In the genomic region with DNA sequence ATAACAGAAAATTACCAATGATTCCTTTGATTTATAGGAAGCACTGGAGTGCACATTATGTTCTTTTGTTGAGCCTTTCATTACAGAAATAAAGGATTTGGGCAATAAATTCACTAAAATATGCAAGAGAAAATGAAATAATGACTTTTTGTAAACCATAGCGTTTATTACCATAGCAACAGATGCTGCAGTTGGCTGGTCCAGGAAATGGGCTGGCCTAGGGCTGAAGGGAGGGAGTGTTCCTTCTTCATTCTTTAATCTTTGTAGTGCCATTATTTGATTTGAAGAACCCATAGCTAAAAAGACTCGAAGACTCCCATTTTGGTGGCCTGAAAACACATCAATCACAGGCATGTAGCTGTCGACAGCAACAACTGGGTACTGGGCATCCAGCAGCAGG, we compare ENCODE assay signal across 32 cellular contexts.
"Had no signal": no experiment of that assay in that cellular context is flagged by ENCODE, and none has a peak within 500 bp of the region (broad histone marks: within the 10 kb centered on the region; RNA-seq: fewer than 3 reads in every experiment).

No MANE protein-coding gene starts in this region.

- H3K4me3 ChIP-seq: ascending aorta, cardiac muscle cell had no signal

- H3K9me3 ChIP-seq: ascending aorta had no signal

- ATAC-seq: activated CD8-positive, alpha-beta memory T cell treated with anti-CD3 and anti-CD28 coated beads, Interleukin-2, amount 10 ng/mL, durations not matched to agents 7 days and 5 days; activated CD8-positive, alpha-beta T cell treated with anti-CD3 and anti-CD28 coated beads, Interleukin-2, amount 10 ng/mL, durations not matched to agents 7 days and 5 days; activated naive CD8-positive, alpha-beta T cell treated with anti-CD3 and anti-CD28 coated beads, Interleukin-2, amount 50 U/mL, for 24 hours; T-helper 17 cell had no signal

- H3K27ac Mint-ChIP-seq: activated B cell treated with CpG ODN at 0.5 μM for 24 hours; activated CD4-positive, alpha-beta memory T cell treated with anti-CD3 and anti-CD28 coated beads, Interleukin-2, amount 10 ng/mL, durations not matched to agents 7 days and 5 days; activated CD4-positive, alpha-beta T cell treated with anti-CD3 and anti-CD28 coated beads, Interleukin-2, amount 10 ng/mL, durations not matched to agents 24 days and 14 days; activated CD8-positive, alpha-beta memory T cell treated with anti-CD3 and anti-CD28 coated beads, Interleukin-2, amount 10 ng/mL, durations not matched to agents 7 days and 5 days; activated CD8-positive, alpha-beta T cell treated with anti-CD3 and anti-CD28 coated beads, Interleukin-2, amount 10 ng/mL, durations not matched to agents 7 days and 5 days; activated naive CD4-positive, alpha-beta T cell treated with anti-CD3 and anti-CD28 coated beads, Interleukin-2, amount 10 ng/mL, durations not matched to agents 7 days and 5 days; activated naive CD4-positive, alpha-beta T cell treated with anti-CD3 and anti-CD28 coated beads, Interleukin-2, amount 50 U/mL, for 24 hours; activated naive CD8-positive, alpha-beta T cell; activated naive CD8-positive, alpha-beta T cell treated with anti-CD3 and anti-CD28 coated beads, Interleukin-2, amount 10 ng/mL, durations not matched to agents 7 days and 5 days; activated naive CD8-positive, alpha-beta T cell treated with anti-CD3 and anti-CD28 coated beads, Interleukin-2, amount 50 U/mL, for 24 hours; activated T-cell treated with anti-CD3 and anti-CD28 coated beads, Interleukin-2, amount 50 U/mL, for 24 hours; activated T-helper 2 cell treated with anti-CD3 and anti-CD28 coated beads, Interferon-gamma antibody, Interleukin-2, Interleukin-4, amounts not matched to agents 10 μg/mL and 5 μg/mL and 100 μg/mL, durations not matched to agents 14 hours and 24 hours and 36 hours; T-helper 17 cell had no signal

- H3K27ac ChIP-seq: ascending aorta, cardiac muscle cell, VCaP had no signal

- H3K4me3 Mint-ChIP-seq: activated B cell treated with CpG ODN at 0.5 μM for 24 hours; activated CD4-positive, alpha-beta memory T cell treated with anti-CD3 and anti-CD28 coated beads, Interleukin-2, amount 10 ng/mL, durations not matched to agents 7 days and 5 days; activated CD4-positive, alpha-beta T cell treated with anti-CD3 and anti-CD28 coated beads, Interleukin-2, amount 10 ng/mL, durations not matched to agents 24 days and 14 days; activated CD8-positive, alpha-beta memory T cell treated with anti-CD3 and anti-CD28 coated beads, Interleukin-2, amount 10 ng/mL, durations not matched to agents 7 days and 5 days; activated CD8-positive, alpha-beta T cell treated with anti-CD3 and anti-CD28 coated beads, Interleukin-2, amount 10 ng/mL, durations not matched to agents 7 days and 5 days; activated naive CD4-positive, alpha-beta T cell treated with anti-CD3 and anti-CD28 coated beads, Interleukin-2, amount 10 ng/mL, durations not matched to agents 7 days and 5 days; activated naive CD4-positive, alpha-beta T cell treated with anti-CD3 and anti-CD28 coated beads, Interleukin-2, amount 50 U/mL, for 24 hours; activated naive CD8-positive, alpha-beta T cell; activated naive CD8-positive, alpha-beta T cell treated with anti-CD3 and anti-CD28 coated beads, Interleukin-2, amount 10 ng/mL, durations not matched to agents 7 days and 5 days; activated naive CD8-positive, alpha-beta T cell treated with anti-CD3 and anti-CD28 coated beads, Interleukin-2, amount 50 U/mL, for 24 hours; activated T-cell treated with anti-CD3 and anti-CD28 coated beads, Interleukin-2, amount 50 U/mL, for 24 hours; brain; central memory CD8-positive, alpha-beta T cell; T-helper 17 cell had no signal

- H3K9me3 Mint-ChIP-seq: activated B cell treated with CpG ODN at 0.5 μM for 24 hours; activated CD4-positive, alpha-beta memory T cell treated with anti-CD3 and anti-CD28 coated beads, Interleukin-2, amount 10 ng/mL, durations not matched to agents 7 days and 5 days; activated CD4-positive, alpha-beta T cell treated with anti-CD3 and anti-CD28 coated beads, Interleukin-2, amount 10 ng/mL, durations not matched to agents 24 days and 14 days; activated naive CD4-positive, alpha-beta T cell treated with anti-CD3 and anti-CD28 coated beads, Interleukin-2, amount 10 ng/mL, durations not matched to agents 7 days and 5 days; activated naive CD4-positive, alpha-beta T cell treated with anti-CD3 and anti-CD28 coated beads, Interleukin-2, amount 50 U/mL, for 24 hours; activated naive CD8-positive, alpha-beta T cell treated with anti-CD3 and anti-CD28 coated beads, Interleukin-2, amount 10 ng/mL, durations not matched to agents 7 days and 5 days; activated naive CD8-positive, alpha-beta T cell treated with anti-CD3 and anti-CD28 coated beads, Interleukin-2, amount 50 U/mL, for 24 hours; activated T-cell treated with anti-CD3 and anti-CD28 coated beads, Interleukin-2, amount 50 U/mL, for 24 hours; activated T-helper 2 cell treated with anti-CD3 and anti-CD28 coated beads, Interferon-gamma antibody, Interleukin-2, Interleukin-4, amounts not matched to agents 10 μg/mL and 5 μg/mL and 100 μg/mL, durations not matched to agents 14 hours and 24 hours and 36 hours; brain; central memory CD8-positive, alpha-beta T cell had no signal

- H3K4me1 ChIP-seq: ascending aorta had no signal

- H3K27me3 ChIP-seq: ascending aorta, cardiac muscle cell had no signal

- DNase-seq: activated B cell treated with CpG ODN at 0.5 μM for 24 hours; activated CD4-positive, alpha-beta memory T cell treated with anti-CD3 and anti-CD28 coated beads, Interleukin-2, amount 10 ng/mL, durations not matched to agents 7 days and 5 days; activated CD4-positive, alpha-beta T cell treated with anti-CD3 and anti-CD28 coated beads for 4 hours; activated CD4-positive, alpha-beta T cell treated with anti-CD3 and anti-CD28 coated beads, Interleukin-2, amount 10 ng/mL, durations not matched to agents 24 days and 14 days; activated CD4-positive, alpha-beta T cell treated with anti-CD3 and anti-CD28 coated beads, Interleukin-2, amount 50 U/mL, for 1 hour; activated CD4-positive, alpha-beta T cell treated with anti-CD3 and anti-CD28 coated beads, Interleukin-2, amount 50 U/mL, for 48 hours; activated CD4-positive, CD25-positive, alpha-beta regulatory T cell treated with anti-CD3 and anti-CD28 coated beads, Interleukin-2, amount 50 U/mL, for 72 hours; activated CD8-positive, alpha-beta memory T cell treated with anti-CD3 and anti-CD28 coated beads for 24 hours; activated CD8-positive, alpha-beta memory T cell treated with anti-CD3 and anti-CD28 coated beads, Interleukin-2, amount 10 ng/mL, durations not matched to agents 7 days and 5 days; activated CD8-positive, alpha-beta memory T cell treated with anti-CD3 and anti-CD28 coated beads, Interleukin-2, amount 50 U/mL, for 48 hours; activated CD8-positive, alpha-beta T cell treated with anti-CD3 and anti-CD28 coated beads, Interleukin-2, amount 10 ng/mL, durations not matched to agents 7 days and 5 days; activated effector memory CD4-positive, alpha-beta T cell treated with Interleukin-2 at 50 U/mL for 16 hours; activated gamma-delta T cell; activated naive CD4-positive, alpha-beta T cell treated with anti-CD3 and anti-CD28 coated beads, Interleukin-2, amount 10 ng/mL, durations not matched to agents 7 days and 5 days; activated naive CD4-positive, alpha-beta T cell treated with Interleukin-2 at 50 U/mL for 16 hours; activated naive CD8-positive, alpha-beta T cell treated with anti-CD3 and anti-CD28 coated beads, Interleukin-2, amount 10 ng/mL, durations not matched to agents 7 days and 5 days; activated naive CD8-positive, alpha-beta T cell treated with anti-CD3 and anti-CD28 coated beads, Interleukin-2, amount 50 U/mL, for 24 hours; activated T-cell treated with anti-CD3 and anti-CD28 coated beads, Interleukin-2, amount 50 U/mL, for 24 hours; activated T-cell treated with anti-CD3 and anti-CD28 coated beads, Interleukin-2, amount 50 U/mL, for 48 hours; amygdala; anterior cingulate cortex; caudate nucleus; cerebellar nuclear complex; T-helper 17 cell had no signal

- H3K27me3 Mint-ChIP-seq: activated B cell treated with CpG ODN at 0.5 μM for 24 hours; activated CD4-positive, alpha-beta memory T cell treated with anti-CD3 and anti-CD28 coated beads, Interleukin-2, amount 10 ng/mL, durations not matched to agents 7 days and 5 days; activated CD4-positive, alpha-beta T cell treated with anti-CD3 and anti-CD28 coated beads, Interleukin-2, amount 10 ng/mL, durations not matched to agents 24 days and 14 days; activated CD8-positive, alpha-beta memory T cell treated with anti-CD3 and anti-CD28 coated beads, Interleukin-2, amount 10 ng/mL, durations not matched to agents 7 days and 5 days; activated naive CD4-positive, alpha-beta T cell treated with anti-CD3 and anti-CD28 coated beads, Interleukin-2, amount 10 ng/mL, durations not matched to agents 7 days and 5 days; activated naive CD4-positive, alpha-beta T cell treated with anti-CD3 and anti-CD28 coated beads, Interleukin-2, amount 50 U/mL, for 24 hours; activated naive CD8-positive, alpha-beta T cell; activated naive CD8-positive, alpha-beta T cell treated with anti-CD3 and anti-CD28 coated beads, Interleukin-2, amount 10 ng/mL, durations not matched to agents 7 days and 5 days; activated naive CD8-positive, alpha-beta T cell treated with anti-CD3 and anti-CD28 coated beads, Interleukin-2, amount 50 U/mL, for 24 hours; activated T-cell treated with anti-CD3 and anti-CD28 coated beads, Interleukin-2, amount 50 U/mL, for 24 hours; brain; central memory CD8-positive, alpha-beta T cell; T-helper 17 cell had no signal

- H3K4me1 Mint-ChIP-seq: activated CD4-positive, alpha-beta memory T cell treated with anti-CD3 and anti-CD28 coated beads, Interleukin-2, amount 10 ng/mL, durations not matched to agents 7 days and 5 days; activated CD4-positive, alpha-beta T cell treated with anti-CD3 and anti-CD28 coated beads, Interleukin-2, amount 10 ng/mL, durations not matched to agents 24 days and 14 days; activated CD8-positive, alpha-beta memory T cell treated with anti-CD3 and anti-CD28 coated beads, Interleukin-2, amount 10 ng/mL, durations not matched to agents 7 days and 5 days; activated naive CD4-positive, alpha-beta T cell treated with anti-CD3 and anti-CD28 coated beads, Interleukin-2, amount 10 ng/mL, durations not matched to agents 7 days and 5 days; activated naive CD8-positive, alpha-beta T cell treated with anti-CD3 and anti-CD28 coated beads, Interleukin-2, amount 50 U/mL, for 24 hours had no signal
